In the genomic region with DNA sequence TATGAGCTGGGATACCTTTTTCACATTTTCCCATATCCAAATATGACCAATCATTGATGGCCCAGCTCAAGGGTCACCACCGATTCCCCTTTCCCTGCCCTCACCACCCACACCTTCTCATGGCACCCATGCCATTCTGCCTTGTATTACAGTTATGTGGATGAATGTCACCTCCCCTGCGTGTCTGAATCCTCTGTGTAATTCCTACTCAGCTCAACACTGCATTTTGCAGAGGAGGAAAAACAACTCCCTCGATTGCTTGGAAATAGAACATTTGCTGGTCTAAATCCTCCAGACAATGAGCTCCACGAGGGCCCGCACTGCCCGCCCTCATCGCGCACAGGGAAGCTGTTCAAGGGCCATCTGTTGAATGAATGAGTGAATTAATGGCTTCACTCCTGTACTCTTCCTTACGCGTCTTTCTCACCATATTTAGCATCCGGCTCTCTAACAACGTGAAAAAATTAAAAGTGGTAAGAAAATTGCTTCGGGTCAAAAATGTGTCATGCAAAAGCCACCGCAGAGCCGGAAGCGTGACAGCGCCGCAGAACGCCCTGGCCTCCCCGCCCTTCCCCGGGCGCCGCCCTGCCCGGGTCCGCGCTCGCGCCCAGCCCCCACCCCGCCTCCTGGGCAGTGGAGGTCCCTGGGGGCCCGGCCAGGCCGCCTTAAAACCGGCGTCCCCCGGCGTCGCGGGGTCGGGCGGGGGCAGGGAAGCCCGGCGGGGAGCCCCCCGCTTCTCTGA, we compare ENCODE assay signal across 8 cellular contexts. TPM values are rescaled to one million over a fixed set of nuclear protein-coding genes. Genes with fewer than 3 reads are reported as not detected.
DNase-seq lines count a peak whose midpoint lies in the region; ATAC-seq lines count a peak whose summit lies in the region.

No MANE protein-coding gene starts in this region.

- peak; percentile 46 for DNase-seq in ACHN
- peak; percentile 50 for DNase-seq in NCI-H460 (ENCODE audit: extremely low read depth, low read depth)
- peak; percentile 76 to 81 for DNase-seq in activated CD4-positive, alpha-beta T cell treated with anti-CD3 and anti-CD28 coated beads, Interleukin-2, amount 50 U/mL, for 48 hours
- peak; percentile 60 to 67 for DNase-seq in stimulated activated CD8-positive, alpha-beta memory T cell treated with anti-CD3 and anti-CD28 coated beads, Interleukin-7, amount 100 ng/mL, for 48 hours (ENCODE audit: extremely low read depth in 1 of 2, low read depth in 1 of 2)

- in situ Hi-C loops in ACHN (cut with HindIII; ENCODE audit: low pct_ligation_motif_present, low pct_unique_long_range_greater_than_20kb, low sequenced_read_pairs), result no loop called here

- peak overlapping the region; percentile 95 for H3K27ac ChIP-seq in mucosa of rectum (ENCODE audit: low read depth in 2 of 2, low read length in 2 of 2)

- H3K27me3 ChIP-seq in endocrine pancreas (ENCODE audit: control insufficient read depth, insufficient read depth, low read length) (no peaks in the 10 kb centered on the region), mucosa of rectum (ENCODE audit: control insufficient read depth in 2 of 2, insufficient read depth in 2 of 2, low read length in 2 of 2) (no peaks in the 10 kb centered on the region)

- no peaks in the 10 kb centered on the region for H3K36me3 ChIP-seq in endocrine pancreas (ENCODE audit: control insufficient read depth, insufficient read depth, low read length)
- no peaks in the 10 kb centered on the region for H3K36me3 ChIP-seq in mucosa of rectum (ENCODE audit: control insufficient read depth in 2 of 2, insufficient read depth in 2 of 2, low read length in 2 of 2)

- H3K9ac ChIP-seq in endocrine pancreas (ENCODE audit: control insufficient read depth, insufficient read depth, low read length) (peak overlapping the region; percentile 23), mucosa of rectum (ENCODE audit: low read depth in 1 of 2, low read length in 2 of 2) (peak overlapping the region; percentile 84 to 92)

- peak overlapping the region; percentile 50 for H3K4me3 ChIP-seq in endocrine pancreas (ENCODE audit: control insufficient read depth, insufficient read depth, low read length)
- peak overlapping the region; percentile 73 to 78 for H3K4me3 ChIP-seq in mucosa of rectum (ENCODE audit: low read length in 2 of 2)

- H3K9me3 ChIP-seq in endocrine pancreas (ENCODE audit: control insufficient read depth, low read length) (no peaks in the 10 kb centered on the region), mucosa of rectum (ENCODE audit: control insufficient read depth in 2 of 2, low read length in 2 of 2) (no peaks in the 10 kb centered on the region)

- H3K4me1 ChIP-seq in endocrine pancreas (ENCODE audit: control insufficient read depth, insufficient read depth, low read length) (no peaks in the 10 kb centered on the region), mucosa of rectum (ENCODE audit: control insufficient read depth in 2 of 2, insufficient read depth in 2 of 2, low read length in 2 of 2) (peaks cover 46 to 51% of the 10 kb centered on the region in 2 donors)

- ATAC-seq in GM18867 (IDR thresholded peaks at IDR 0.05; ENCODE audit: unreplicated experiment), result peak; percentile 92
- ATAC-seq in HG03060 (IDR thresholded peaks at IDR 0.05; ENCODE audit: low read depth, unreplicated experiment), result peak; percentile 50

RNA-seq across cellular contexts. Expression of gene SUSD1, which starts 0.7 kb away (rescaled TPM):
- total RNA-seq in NCI-H460 (2014; rRNA removed; shearing (Covaris generic)), result 5.2 and 6.3 TPM in 2 replicates
- polyA plus RNA-seq in NCI-H460 (2014; cell fraction: nucleus; rRNA removed), result 1.7 and 11.6 TPM in 2 replicates

Comparison
In these comparisons a context has a peak if more than half of its experiments do, and no peak if none do; other contexts are left out.
1. Peak in every context shown above with its lines: DNase-seq, ATAC-seq, H3K4me3 ChIP-seq and H3K27ac ChIP-seq.